Comparison of ENCODE assay signal across 17 cellular contexts in the genomic region with DNA sequence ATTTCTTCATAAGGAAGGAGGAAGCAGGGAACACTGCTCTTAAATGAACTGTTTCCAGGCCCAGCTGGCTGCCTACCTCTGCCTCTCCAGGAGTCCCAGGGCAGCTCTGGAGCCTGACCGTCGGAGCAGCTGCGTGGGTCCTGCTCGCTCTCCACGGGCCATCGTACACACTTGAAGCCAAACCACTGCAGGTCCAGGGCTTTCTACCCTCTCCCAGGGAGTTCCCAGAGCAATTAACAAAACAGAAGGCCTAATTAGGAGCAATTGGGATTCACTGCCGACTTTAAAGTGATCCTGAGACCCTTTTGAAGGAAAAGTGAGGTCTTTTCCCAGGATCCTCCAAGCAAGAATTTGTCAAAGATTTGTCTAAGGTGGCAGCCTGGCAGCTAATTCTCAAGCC.
"Had no signal": no experiment of that assay in that cellular context is flagged by ENCODE, and none has a peak within 500 bp of the region (broad histone marks: within the 10 kb centered on the region; RNA-seq: fewer than 3 reads in every experiment).

No MANE protein-coding gene starts in this region.

- H3K27ac ChIP-seq: cardiac muscle cell, neutrophil, right atrium auricular region, thyroid gland had no signal

- DNase-seq: activated CD4-positive, alpha-beta T cell treated with anti-CD3 and anti-CD28 coated beads, Interleukin-2, amount 50 U/mL, for 4 hours; activated CD4-positive, CD25-positive, alpha-beta regulatory T cell treated with anti-CD3 and anti-CD28 coated beads, Interleukin-2, amount 50 U/mL, for 72 hours; dermis blood vessel endothelial cell; effector memory CD4-positive, alpha-beta T cell; naive thymus-derived CD4-positive, alpha-beta T cell; posterior cingulate gyrus; stimulated activated CD4-positive, alpha-beta T cell treated with anti-CD3 and anti-CD28 coated beads, Interleukin-2, amount 100 ng/mL, for 24 hours; stimulated activated naive CD4-positive, alpha-beta T cell treated with Interleukin-2 at 50 U/mL for 16 hours; T-helper 1 cell; T-helper 9 cell; thyroid gland had no signal

- H3K36me3 Mint-ChIP-seq: activated naive CD8-positive, alpha-beta T cell; memory B cell had no signal

- H3K9me3 Mint-ChIP-seq: activated T-helper 1 cell treated with anti-CD3 and anti-CD28 coated beads, Interleukin-12 subunit alpha, Interleukin-12 subunit beta, Interleukin-2, Interleukin-4 antibody, amounts not matched to agents 30 ng/mL and 10 ng/mL and 1 ng/mL, durations not matched to agents 14 hours and 24 hours and 36 hours; memory B cell had no signal

- H3K4me3 Mint-ChIP-seq: activated naive CD8-positive, alpha-beta T cell; activated T-helper 1 cell treated with anti-CD3 and anti-CD28 coated beads, Interleukin-12 subunit alpha, Interleukin-12 subunit beta, Interleukin-2, Interleukin-4 antibody, amounts not matched to agents 30 ng/mL and 10 ng/mL and 1 ng/mL, durations not matched to agents 14 hours and 24 hours and 36 hours; memory B cell; naive thymus-derived CD4-positive, alpha-beta T cell had no signal

- H3K4me1 ChIP-seq: right atrium auricular region, thyroid gland had no signal

- H3K36me3 ChIP-seq: cardiac muscle cell, neutrophil, right atrium auricular region, thyroid gland had no signal

- H3K9me3 ChIP-seq: neutrophil, right atrium auricular region, thyroid gland had no signal

- H3K4me1 Mint-ChIP-seq: memory B cell; naive thymus-derived CD4-positive, alpha-beta T cell had no signal

- H3K27ac Mint-ChIP-seq: activated naive CD8-positive, alpha-beta T cell; activated T-helper 1 cell treated with anti-CD3 and anti-CD28 coated beads, Interleukin-12 subunit alpha, Interleukin-12 subunit beta, Interleukin-2, Interleukin-4 antibody, amounts not matched to agents 30 ng/mL and 10 ng/mL and 1 ng/mL, durations not matched to agents 14 hours and 24 hours and 36 hours; memory B cell; naive thymus-derived CD4-positive, alpha-beta T cell had no signal

- H3K27me3 ChIP-seq: right atrium auricular region, thyroid gland had no signal

- ATAC-seq: naive thymus-derived CD4-positive, alpha-beta T cell had no signal

- H3K4me3 ChIP-seq: cardiac muscle cell, right atrium auricular region, thyroid gland had no signal
